In genomic region chr1:21759818-21760217, GRCh38 we compare ENCODE assay signal across 14 cellular contexts.
"Had no signal": no experiment of that assay in that cellular context is flagged by ENCODE, and none has a peak within 500 bp of the region (broad histone marks: within the 10 kb centered on the region; RNA-seq: fewer than 3 reads in every experiment).

No MANE protein-coding gene starts in this region.

- H3K36me3 ChIP-seq: ovary had no signal

- H3K4me3 Mint-ChIP-seq: neural crest cell, WTC11 had no signal

- H3K27ac ChIP-seq: ovary, sigmoid colon, thyroid gland had no signal

- H3K9me3 ChIP-seq: ovary, sigmoid colon, spleen, thyroid gland had no signal

- H3K9me3 Mint-ChIP-seq: neural crest cell, WTC11 had no signal

- H3K4me3 ChIP-seq: ovary, sigmoid colon, spleen, thyroid gland had no signal

- ATAC-seq: WTC11 had no signal

- H3K27ac Mint-ChIP-seq: WTC11 had no signal

- DNase-seq: activated CD4-positive, alpha-beta T cell treated with anti-CD3 and anti-CD28 coated beads, Interleukin-2, amount 50 U/mL, for 1 hour; activated gamma-delta T cell treated with Interleukin-2 at 50 U/mL for 16 hours; activated T-cell treated with anti-CD3 and anti-CD28 coated beads, Interleukin-2, amount 50 U/mL, for 1 hour; aorta; cortex of kidney; effector CD4-positive, alpha-beta T cell; foreskin melanocyte; ovary; sigmoid colon; spleen; SW 1271; thyroid gland had no signal

- H3K27me3 ChIP-seq: ovary, sigmoid colon, spleen, thyroid gland had no signal
